In genomic region chr18:41936471-41937134, GRCh38 we compare ENCODE assay signal across 1 cellular context.
A peak's percentile ranks its signal among the peaks of the same experiment; 100 is the strongest.
TF ChIP-seq lines count a peak whose summit lies in the region.

No MANE protein-coding gene starts in this region.

TF ChIP-seq in K562, 482 proteins besides CTCF, POLR2A, EP300 and RAD21 (continued from another document):
- no peak for TF ChIP-seq BCLAF1 (IDR thresholded peaks at IDR 0.05; ENCODE audit: borderline replicate concordance in 1 of 2, control insufficient read depth in 1 of 2, low read depth in 2 of 2, low read length in 1 of 2)
- no peak for TF ChIP-seq ETS2 (tag; IDR thresholded peaks at IDR 0.05; ENCODE audit: borderline replicate concordance, poor library complexity, severe bottlenecking)
- TF ChIP-seq ZNF134 (CRISPR knock-in tag; conservative IDR thresholded peaks at IDR 0.05): no peak
- TF ChIP-seq FOXJ2 (tag; IDR thresholded peaks at IDR 0.05): no peak
- no peak for TF ChIP-seq PBX2 (CRISPR knock-in tag; IDR thresholded peaks at IDR 0.05; ENCODE audit: low read depth)
- TF ChIP-seq PBX2 (tag; conservative IDR thresholded peaks at IDR 0.05; ENCODE audit: low read depth): peak; percentile 75
- TF ChIP-seq PATZ1 (CRISPR knock-in tag; IDR thresholded peaks at IDR 0.05; ENCODE audit: borderline replicate concordance): no peak
- TF ChIP-seq MTA2 (IDR thresholded peaks at IDR 0.05; ENCODE audit: low read depth): no peak
- no peak for TF ChIP-seq RBBP5 (IDR thresholded peaks at IDR 0.05; ENCODE audit: borderline replicate concordance, insufficient read depth, low read length, poor library complexity, severe bottlenecking)
- no peak for TF ChIP-seq TAF9B (IDR thresholded peaks at IDR 0.05; ENCODE audit: partially characterized antibody)
- 0 out of 4 replicates have a peak, but pooled peaks of 1 of the 2 experiments have one; percentile 19 for TF ChIP-seq HDAC1 (IDR thresholded peaks at IDR 0.05)
- TF ChIP-seq SP2 (IDR thresholded peaks at IDR 0.05; ENCODE audit: extremely low read depth, low read depth, low read length, poor library complexity, severe bottlenecking): no peak
- no peak for TF ChIP-seq ZFP30 (CRISPR knock-in tag; IDR thresholded peaks at IDR 0.05; ENCODE audit: borderline replicate concordance)
- TF ChIP-seq HBP1 (CRISPR knock-in tag; IDR thresholded peaks at IDR 0.05): peak; percentile 47; the same call in 1 of the 2 replicates
- no peak for TF ChIP-seq SMARCC2 (IDR thresholded peaks at IDR 0.05; ENCODE audit: low read depth)
- TF ChIP-seq, protein P1, sequence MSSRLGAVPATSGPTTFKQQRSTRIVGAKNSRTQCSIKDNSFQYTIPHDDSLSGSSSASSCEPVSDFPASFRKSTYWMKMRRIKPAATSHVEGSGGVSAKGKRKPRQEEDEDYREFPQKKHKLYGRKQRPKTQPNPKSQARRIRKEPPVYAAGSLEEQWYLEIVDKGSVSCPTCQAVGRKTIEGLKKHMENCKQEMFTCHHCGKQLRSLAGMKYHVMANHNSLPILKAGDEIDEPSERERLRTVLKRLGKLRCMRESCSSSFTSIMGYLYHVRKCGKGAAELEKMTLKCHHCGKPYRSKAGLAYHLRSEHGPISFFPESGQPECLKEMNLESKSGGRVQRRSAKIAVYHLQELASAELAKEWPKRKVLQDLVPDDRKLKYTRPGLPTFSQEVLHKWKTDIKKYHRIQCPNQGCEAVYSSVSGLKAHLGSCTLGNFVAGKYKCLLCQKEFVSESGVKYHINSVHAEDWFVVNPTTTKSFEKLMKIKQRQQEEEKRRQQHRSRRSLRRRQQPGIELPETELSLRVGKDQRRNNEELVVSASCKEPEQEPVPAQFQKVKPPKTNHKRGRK (tag; IDR thresholded peaks at IDR 0.05): peak; percentile 58
- TF ChIP-seq CSDE1 (IDR thresholded peaks at IDR 0.05): no peak
- TF ChIP-seq, protein P2, sequence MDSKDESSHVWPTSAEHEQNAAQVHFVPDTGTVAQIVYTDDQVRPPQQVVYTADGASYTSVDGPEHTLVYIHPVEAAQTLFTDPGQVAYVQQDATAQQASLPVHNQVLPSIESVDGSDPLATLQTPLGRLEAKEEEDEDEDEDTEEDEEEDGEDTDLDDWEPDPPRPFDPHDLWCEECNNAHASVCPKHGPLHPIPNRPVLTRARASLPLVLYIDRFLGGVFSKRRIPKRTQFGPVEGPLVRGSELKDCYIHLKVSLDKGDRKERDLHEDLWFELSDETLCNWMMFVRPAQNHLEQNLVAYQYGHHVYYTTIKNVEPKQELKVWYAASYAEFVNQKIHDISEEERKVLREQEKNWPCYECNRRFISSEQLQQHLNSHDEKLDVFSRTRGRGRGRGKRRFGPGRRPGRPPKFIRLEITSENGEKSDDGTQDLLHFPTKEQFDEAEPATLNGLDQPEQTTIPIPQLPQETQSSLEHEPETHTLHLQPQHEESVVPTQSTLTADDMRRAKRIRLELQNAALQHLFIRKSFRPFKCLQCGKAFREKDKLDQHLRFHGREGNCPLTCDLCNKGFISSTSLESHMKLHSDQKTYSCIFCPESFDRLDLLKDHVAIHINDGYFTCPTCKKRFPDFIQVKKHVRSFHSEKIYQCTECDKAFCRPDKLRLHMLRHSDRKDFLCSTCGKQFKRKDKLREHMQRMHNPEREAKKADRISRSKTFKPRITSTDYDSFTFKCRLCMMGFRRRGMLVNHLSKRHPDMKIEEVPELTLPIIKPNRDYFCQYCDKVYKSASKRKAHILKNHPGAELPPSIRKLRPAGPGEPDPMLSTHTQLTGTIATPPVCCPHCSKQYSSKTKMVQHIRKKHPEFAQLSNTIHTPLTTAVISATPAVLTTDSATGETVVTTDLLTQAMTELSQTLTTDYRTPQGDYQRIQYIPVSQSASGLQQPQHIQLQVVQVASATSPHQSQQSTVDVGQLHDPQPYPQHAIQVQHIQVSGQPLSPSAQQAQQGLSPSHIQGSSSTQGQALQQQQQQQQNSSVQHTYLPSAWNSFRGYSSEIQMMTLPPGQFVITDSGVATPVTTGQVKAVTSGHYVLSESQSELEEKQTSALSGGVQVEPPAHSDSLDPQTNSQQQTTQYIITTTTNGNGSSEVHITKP (IDR thresholded peaks at IDR 0.05; ENCODE audit: partially characterized antibody): no peak
- TF ChIP-seq NCOA1 (IDR thresholded peaks at IDR 0.05; ENCODE audit: low read depth): no peak
- no peak for TF ChIP-seq ZNF174 (CRISPR knock-in tag; IDR thresholded peaks at IDR 0.05)
- no peak for TF ChIP-seq ZNF592 (IDR thresholded peaks at IDR 0.05)
- TF ChIP-seq RCOR1 (IDR thresholded peaks at IDR 0.05; ENCODE audit: borderline replicate concordance in 1 of 2, low read depth in 2 of 2, low read length in 2 of 2): no peak
- no peak for TF ChIP-seq DDX20 (tag; IDR thresholded peaks at IDR 0.05; ENCODE audit: low read depth)
- peak; percentile 36 for TF ChIP-seq PKNOX1 (IDR thresholded peaks at IDR 0.05)
